In the genomic region with DNA sequence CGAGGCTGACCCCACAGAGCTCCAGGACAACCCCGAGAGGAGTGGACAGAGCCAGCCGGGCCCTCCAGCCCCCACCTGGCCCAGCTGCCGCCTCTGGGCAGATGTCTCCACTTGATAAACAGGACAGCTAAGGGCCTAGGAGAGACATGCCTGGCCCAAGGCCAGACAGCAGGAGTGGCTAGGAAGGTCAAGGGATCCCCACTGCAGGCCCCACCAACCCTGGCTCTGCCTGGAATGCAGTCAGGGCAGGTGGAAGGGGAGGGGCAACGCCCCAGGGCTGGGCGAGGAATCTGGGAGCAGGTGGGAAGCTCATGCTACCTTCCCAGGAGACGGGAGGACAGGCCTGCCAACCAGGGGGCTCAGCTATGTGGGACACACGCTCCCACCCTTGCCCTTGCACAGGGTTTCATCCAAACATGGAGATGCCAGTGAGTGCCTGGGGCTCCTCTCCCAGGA, we compare ENCODE assay signal across 8 cellular contexts. TPM values are rescaled to one million over a fixed set of nuclear protein-coding genes. Genes with fewer than 3 reads are reported as not detected.
DNase-seq lines count a peak whose midpoint lies in the region; ATAC-seq and TF ChIP-seq lines count a peak whose summit lies in the region.

No MANE protein-coding gene starts in this region.

- TF ChIP-seq CTCF in activated B cell treated with CpG ODN at 0.5 μM for 24 hours (IDR thresholded peaks at IDR 0.05) (no peak), suprapubic skin (IDR thresholded peaks at IDR 0.05) (no peak)

- no peak for TF ChIP-seq EP300 in suprapubic skin (IDR thresholded peaks at IDR 0.05)

- ATAC-seq in activated B cell treated with CpG ODN at 0.5 μM for 24 hours (ENCODE audit: low read depth) (no peak), GM19455 (IDR thresholded peaks at IDR 0.05; ENCODE audit: unreplicated experiment) (no peak)

- 60% methylated on average over 4 of the region's 8 CpGs for WGBS in suprapubic skin

- H3K9me3 ChIP-seq in HUES48 (ENCODE audit: control insufficient read depth, insufficient read depth, low read length) (no peaks in the 10 kb centered on the region), suprapubic skin (no peaks in the 10 kb centered on the region)

- H3K27ac Mint-ChIP-seq in activated B cell treated with CpG ODN at 0.5 μM for 24 hours: peak overlapping the region; percentile 65

- CTCF ChIA-PET in activated B cell treated with CpG ODN at 0.5 μM for 24 hours (lab: Charles Lee): interaction anchor here (1.0 to 4.1 kb wide), 5 partner anchors 10 to 108 kb away, joined by 3 to 18 read pairs (median 3); a partner anchor contains a TSS

- H3K27me3 ChIP-seq in HUES48 (ENCODE audit: control insufficient read depth, insufficient read depth, low read length) (no peaks in the 10 kb centered on the region), suprapubic skin (no peaks in the 10 kb centered on the region)

- H3K4me3 ChIP-seq in HUES48 (ENCODE audit: low read depth, low read length) (no peak overlapping the region), suprapubic skin (peak overlapping the region; percentile 27)

- H3K4me3 Mint-ChIP-seq in activated B cell treated with CpG ODN at 0.5 μM for 24 hours: peak overlapping the region; percentile 73

- no peaks in the 10 kb centered on the region for H3K27me3 Mint-ChIP-seq in activated B cell treated with CpG ODN at 0.5 μM for 24 hours

- H3K9ac ChIP-seq in HUES48 (ENCODE audit: low read depth, low read length): peak overlapping the region; percentile 8; the same call in 1 of the 2 replicates

- H3K4me1 ChIP-seq in HUES48 (ENCODE audit: control insufficient read depth, insufficient read depth, low read length): peaks cover 33% of the 10 kb centered on the region
- H3K4me1 ChIP-seq in suprapubic skin: peaks cover 100% of the 10 kb centered on the region

- POLR2A ChIA-PET in activated B cell treated with CpG ODN at 0.5 μM for 24 hours (lab: Charles Lee): interaction anchor here (0.6 to 1.7 kb wide), 5 partner anchors 12 to 96 kb away, joined by 4 to 13 read pairs (median 4); a partner anchor contains a TSS

- H3K9me3 Mint-ChIP-seq in activated B cell treated with CpG ODN at 0.5 μM for 24 hours: no peaks in the 10 kb centered on the region

- no peaks in the 10 kb centered on the region for H3K36me3 Mint-ChIP-seq in activated B cell treated with CpG ODN at 0.5 μM for 24 hours (ENCODE audit: low read depth)

- H3K36me3 ChIP-seq in HUES48 (ENCODE audit: control insufficient read depth, insufficient read depth, low read length) (no peaks in the 10 kb centered on the region), suprapubic skin (no peaks in the 10 kb centered on the region)

- intact Hi-C loops in activated B cell treated with CpG ODN at 0.5 μM for 24 hours (cut with micrococcal nuclease): loop anchor here (1.0 kb wide), 1 partner anchor 25 kb away; a partner anchor contains a TSS

- H3K27ac ChIP-seq in HUES48 (ENCODE audit: low read depth, low read length) (peak overlapping the region; percentile 59), suprapubic skin (peak overlapping the region; percentile 93)

- TF ChIP-seq POLR2A in suprapubic skin (IDR thresholded peaks at IDR 0.05): no peak

- peaks cover 95% of the 10 kb centered on the region for H3K4me1 Mint-ChIP-seq in activated B cell treated with CpG ODN at 0.5 μM for 24 hours

- DNase-seq in activated B cell treated with CpG ODN at 0.5 μM for 24 hours (no peak), islet precursor cell (peak; percentile 99), suprapubic skin (ENCODE audit: low spot score in 2 of 2) (peak in 1 of 2 donors; percentile 81), Ammon's horn (ENCODE audit: low spot score) (no peak), RKO (ENCODE audit: low spot score) (no peak)
- DNase-seq in stimulated activated CD4-positive, alpha-beta T cell treated with anti-CD3 and anti-CD28 coated beads, Interleukin-12 subunit alpha, Interleukin-12 subunit beta, amount 100 ng/mL, for 4 hours: no peak

RNA-seq across cellular contexts. Expression of a gene that starts 25.2 kb away (rescaled TPM):
- total RNA-seq in activated B cell treated with CpG ODN at 0.5 μM for 24 hours (33.8 and 43.7 TPM in 2 replicates), suprapubic skin (100 to 1,000 TPM in 1 of 4 donors, 10 to 100 TPM in 3; 67.0 to 103 (median 81.0) TPM)

RNA-seq across cellular contexts. Expression of a gene that starts 27.2 kb away (rescaled TPM):
- total RNA-seq in activated B cell treated with CpG ODN at 0.5 μM for 24 hours (13.9 and 19.2 TPM in 2 replicates), suprapubic skin (10 to 100 TPM in 2 of 4 donors, 1 to 10 TPM in 2; 8.5 to 20.4 (median 11.4) TPM)

RNA-seq across cellular contexts. Expression of a gene that starts 31.8 kb away (rescaled TPM):
- total RNA-seq in activated B cell treated with CpG ODN at 0.5 μM for 24 hours (25.2 and 29.8 TPM in 2 replicates), suprapubic skin (1 to 10 TPM; 6.5 to 9.5 (median 8.9) TPM)

RNA-seq across cellular contexts. Expression of a gene that starts 36.6 kb away (rescaled TPM):
- total RNA-seq in activated B cell treated with CpG ODN at 0.5 μM for 24 hours (1.1 and 1.3 TPM in 2 replicates), suprapubic skin (10 to 100 TPM; 67.0 to 93.1 (median 87.2) TPM)
